Comparison of ENCODE assay signal across 3 cellular contexts in genomic region chr16:17131351-17131750, GRCh38.
TF ChIP-seq lines count a peak whose summit lies in the region.

No MANE protein-coding gene starts in this region.

TF ChIP-seq in A549, 52 proteins besides CTCF, POLR2A, EP300 and RAD21:
- TF ChIP-seq MAFK (IDR thresholded peaks at IDR 0.05; ENCODE audit: partially characterized antibody): peak; percentile 32
- no peak for TF ChIP-seq KDM5A (IDR thresholded peaks at IDR 0.05)
- TF ChIP-seq ZC3H11A (IDR thresholded peaks at IDR 0.05): no peak

TF ChIP-seq in IMR-90, 13 proteins besides CTCF, POLR2A, EP300 and RAD21:
- TF ChIP-seq CEBPB (IDR thresholded peaks at IDR 0.05; ENCODE audit: low read depth, low read length) (no peak), NFE2L2 (IDR thresholded peaks at IDR 0.05; ENCODE audit: low read depth, low read length) (no peak), SMC3 (IDR thresholded peaks at IDR 0.05; ENCODE audit: low read depth, low read length) (no peak), MAFK (IDR thresholded peaks at IDR 0.05; ENCODE audit: low read depth, low read length) (peak; percentile 31)

TF ChIP-seq in K562, 482 proteins besides CTCF, POLR2A, EP300 and RAD21:
- no peak for TF ChIP-seq ZNF511 (CRISPR knock-in tag; IDR thresholded peaks at IDR 0.05)
- TF ChIP-seq POLR2B (IDR thresholded peaks at IDR 0.05; ENCODE audit: low read depth, partially characterized antibody): no peak
- no peak for TF ChIP-seq KLF16 (IDR thresholded peaks at IDR 0.05)
- no peak for TF ChIP-seq ZNF57 (CRISPR knock-in tag; IDR thresholded peaks at IDR 0.05)
- no peak for TF ChIP-seq MAFK (IDR thresholded peaks at IDR 0.05; ENCODE audit: low read length)
- no peak for TF ChIP-seq KAT8 (IDR thresholded peaks at IDR 0.05; ENCODE audit: low read depth)
- no peak for TF ChIP-seq ZNF274 (IDR thresholded peaks at IDR 0.05; ENCODE audit: borderline replicate concordance, low read depth, low read length)
- TF ChIP-seq ZNF316 (IDR thresholded peaks at IDR 0.05): peak; percentile 64
- no peak for TF ChIP-seq ZNF778 (CRISPR knock-in tag; IDR thresholded peaks at IDR 0.05)
- TF ChIP-seq NR4A1 (CRISPR knock-in tag; IDR thresholded peaks at IDR 0.05): no peak
- TF ChIP-seq NR4A1 (tag; IDR thresholded peaks at IDR 0.05): no peak
- TF ChIP-seq ZNF212 (CRISPR knock-in tag; IDR thresholded peaks at IDR 0.05): no peak
- TF ChIP-seq POLR2AphosphoS2 (IDR thresholded peaks at IDR 0.05; ENCODE audit: low read length): no peak
- TF ChIP-seq SIN3A (IDR thresholded peaks at IDR 0.05; ENCODE audit: borderline replicate concordance in 2 of 2, control insufficient read depth in 1 of 2, low read depth in 2 of 2, low read length in 2 of 2): no peak
- TF ChIP-seq GABPB2 (CRISPR knock-in tag; conservative IDR thresholded peaks at IDR 0.05): no peak
- TF ChIP-seq BMI1 (IDR thresholded peaks at IDR 0.05; ENCODE audit: low read length): no peak
- TF ChIP-seq ZNF655 (CRISPR knock-in tag; IDR thresholded peaks at IDR 0.05): no peak
- TF ChIP-seq KLF13 (tag; IDR thresholded peaks at IDR 0.05; ENCODE audit: borderline replicate concordance, low read depth): no peak
- TF ChIP-seq BDP1 (IDR thresholded peaks at IDR 0.05; ENCODE audit: insufficient read depth, insufficient read length): no peak
- no peak for TF ChIP-seq ZC3H11A (IDR thresholded peaks at IDR 0.05; ENCODE audit: low read depth, low read length)
- no peak for TF ChIP-seq SETDB1 (IDR thresholded peaks at IDR 0.05; ENCODE audit: low read length)
- no peak for TF ChIP-seq ZNF785 (CRISPR knock-in tag; IDR thresholded peaks at IDR 0.05)
- no peak for TF ChIP-seq EP400 (IDR thresholded peaks at IDR 0.05)
- TF ChIP-seq HNRNPK (IDR thresholded peaks at IDR 0.05; ENCODE audit: low read depth, low read length, poor library complexity, severe bottlenecking): no peak
- TF ChIP-seq SPI1 (IDR thresholded peaks at IDR 0.05; ENCODE audit: borderline replicate concordance, low read depth, low read length): no peak
- no peak for TF ChIP-seq ZNF3 (CRISPR knock-in tag; IDR thresholded peaks at IDR 0.05)
- no peak for TF ChIP-seq MEIS2 (IDR thresholded peaks at IDR 0.05; ENCODE audit: partially characterized antibody)
- no peak for TF ChIP-seq PRDM10 (IDR thresholded peaks at IDR 0.05; ENCODE audit: partially characterized antibody)
- no peak for TF ChIP-seq ZNF76 (CRISPR knock-in tag; IDR thresholded peaks at IDR 0.05; ENCODE audit: borderline replicate concordance)
- 0 out of 2 replicates have a peak, but pooled peaks have one; percentile 16 for TF ChIP-seq MAFG (tag; conservative IDR thresholded peaks at IDR 0.05)
- TF ChIP-seq CTCFL (IDR thresholded peaks at IDR 0.05; ENCODE audit: borderline replicate concordance, insufficient read depth, low read depth, low read length, poor library complexity, severe bottlenecking): peak; percentile 43
- no peak for TF ChIP-seq CBX5 (IDR thresholded peaks at IDR 0.05; ENCODE audit: borderline replicate concordance, low read depth)
- no peak for TF ChIP-seq NONO (IDR thresholded peaks at IDR 0.05; ENCODE audit: low read depth in 2 of 2, low read length in 1 of 2)
- 0 out of 2 replicates have a peak, but pooled peaks have one; percentile 19 for TF ChIP-seq MAFF (IDR thresholded peaks at IDR 0.05; ENCODE audit: low read length)
- TF ChIP-seq L3MBTL2 (IDR thresholded peaks at IDR 0.05): no peak
- TF ChIP-seq ZSCAN29 (IDR thresholded peaks at IDR 0.05): no peak
TF ChIP-seq in K562: peak in this region for 4.
